8 cellular contexts compared by ENCODE assay signal in genomic region chr1:23169219-23169575, GRCh38. TPM values are rescaled to one million over a fixed set of nuclear protein-coding genes. Genes with fewer than 3 reads are reported as not detected.
A peak's percentile ranks its signal among the peaks of the same experiment; 100 is the strongest.
DNase-seq lines count a peak whose midpoint lies in the region; ATAC-seq, FAIRE-seq and TF ChIP-seq lines count a peak whose summit lies in the region.

No MANE protein-coding gene starts in this region.

- in situ Hi-C loops in transverse colon (cut with MboI; ENCODE audit: low pct_ligation_motif_present in 1 of 4, low pct_unique_long_range_greater_than_20kb in 1 of 4, low sequenced_read_pairs in 3 of 4), result no loop called here

- H3K4me1 Mint-ChIP-seq in activated naive CD4-positive, alpha-beta T cell treated with anti-CD3 and anti-CD28 coated beads, Interleukin-2, amount 10 ng/mL, durations not matched to agents 7 days and 5 days, result peaks cover 34% of the 10 kb centered on the region

- no peak for TF ChIP-seq EP300 in transverse colon (IDR thresholded peaks at IDR 0.05; ENCODE audit: low read depth)

- no peak for FAIRE-seq in bronchial epithelial cell (lab: Jason Lieb, UNC)

- peak overlapping the region; percentile 99 for H3K4me3 Mint-ChIP-seq in activated naive CD4-positive, alpha-beta T cell treated with anti-CD3 and anti-CD28 coated beads, Interleukin-2, amount 10 ng/mL, durations not matched to agents 7 days and 5 days

- no peak for ATAC-seq in GM18520 (IDR thresholded peaks at IDR 0.05; ENCODE audit: unreplicated experiment)

- H3K36me3 ChIP-seq in bronchial epithelial cell (ENCODE audit: control insufficient read depth, insufficient read depth, low read length), result no peaks in the 10 kb centered on the region
- no peaks in the 10 kb centered on the region for H3K36me3 ChIP-seq in transverse colon

- CTCF ChIA-PET in activated naive CD4-positive, alpha-beta T cell treated with anti-CD3 and anti-CD28 coated beads, Interleukin-2, amount 10 ng/mL, durations not matched to agents 7 days and 5 days (lab: Charles Lee), result interaction anchor here (0.9 to 2.4 kb wide), 3 partner anchors 15 to 69 kb away, joined by 3 to 13 read pairs (median 6); no protein-coding TSS in a partner anchor

- DNase-seq in activated naive CD4-positive, alpha-beta T cell treated with anti-CD3 and anti-CD28 coated beads, Interleukin-2, amount 10 ng/mL, durations not matched to agents 7 days and 5 days, result no peak
- DNase-seq in activated naive CD4-positive, alpha-beta T cell treated with anti-CD3 and anti-CD28 coated beads, Interleukin-2, amount 50 U/mL, for 16 hours, result no peak
- DNase-seq in bronchial epithelial cell (ENCODE audit: low read depth) (no peak), transverse colon (no peak), GDM1 (lab: John Stamatoyannopoulos, UW) (no peak)
- no peak for DNase-seq in stimulated activated CD4-positive, alpha-beta T cell treated with anti-CD3 and anti-CD28 coated beads, Interleukin-4, amount 100 ng/mL, for 24 hours

- no peaks in the 10 kb centered on the region for H3K9me3 ChIP-seq in mononuclear cell (ENCODE audit: low read depth, low read length)
- no peaks in the 10 kb centered on the region for H3K9me3 ChIP-seq in transverse colon

- H3K27ac ChIP-seq in transverse colon, result peak overlapping the region; percentile 95 to 100 (median 96)

- intact Hi-C loops in transverse colon (cut with DNase I; ENCODE audit: low total_unique reads), result no loop called here

- H3K27me3 Mint-ChIP-seq in activated naive CD4-positive, alpha-beta T cell treated with anti-CD3 and anti-CD28 coated beads, Interleukin-2, amount 10 ng/mL, durations not matched to agents 7 days and 5 days, result peaks cover 25% of the 10 kb centered on the region

- no peak overlapping the region for H3K27ac Mint-ChIP-seq in activated naive CD4-positive, alpha-beta T cell treated with anti-CD3 and anti-CD28 coated beads, Interleukin-2, amount 10 ng/mL, durations not matched to agents 7 days and 5 days

- no peak for TF ChIP-seq POLR2A in transverse colon (IDR thresholded peaks at IDR 0.05)

- 39 to 62% methylated on average over 11 to 13 of the region's 13 CpGs for WGBS in transverse colon (ENCODE audit: low coverage in 1 of 2), 2 donors

- no peaks in the 10 kb centered on the region for H3K9me3 Mint-ChIP-seq in activated naive CD4-positive, alpha-beta T cell treated with anti-CD3 and anti-CD28 coated beads, Interleukin-2, amount 10 ng/mL, durations not matched to agents 7 days and 5 days

- H3K36me3 Mint-ChIP-seq in activated naive CD4-positive, alpha-beta T cell treated with anti-CD3 and anti-CD28 coated beads, Interleukin-2, amount 10 ng/mL, durations not matched to agents 7 days and 5 days, result no peaks in the 10 kb centered on the region

- TF ChIP-seq CTCF in bronchial epithelial cell (IDR thresholded peaks at IDR 0.05; ENCODE audit: insufficient read depth, low read length, severe bottlenecking), result no peak
- TF ChIP-seq CTCF in transverse colon (IDR thresholded peaks at IDR 0.05), result no peak

- H3K4me3 ChIP-seq in bronchial epithelial cell (ENCODE audit: low read depth, low read length) (peak overlapping the region; percentile 90), mononuclear cell (ENCODE audit: low read length) (peak overlapping the region; percentile 72), transverse colon (peak overlapping the region in 3 of 4 donors; percentile 70 to 99 (median 77))

- H3K27me3 ChIP-seq in bronchial epithelial cell (ENCODE audit: control insufficient read depth, insufficient read depth, low read length) (no peaks in the 10 kb centered on the region), mononuclear cell (ENCODE audit: insufficient read depth, low read length) (no peaks in the 10 kb centered on the region), transverse colon (no peaks in the 10 kb centered on the region)

- H3K4me1 ChIP-seq in mononuclear cell (ENCODE audit: insufficient read depth, low read length) (peaks cover 24% of the 10 kb centered on the region), transverse colon (peaks cover 6 to 50% (median 41%) of the 10 kb centered on the region in 4 donors)

RNA-seq across cellular contexts. Expression of gene LUZP1, which starts 0.5 kb away (rescaled TPM):
- total RNA-seq in bronchial epithelial cell, result 17.6 and 19.6 TPM in 2 replicates
- 20.1 TPM for total RNA-seq in mononuclear cell
- 10 to 100 TPM; 28.3 to 46.4 (median 33.3) TPM for total RNA-seq in transverse colon

RNA-seq across cellular contexts. Expression of gene HTR1D, which starts 48.1 kb away (rescaled TPM):
- total RNA-seq in bronchial epithelial cell (under 0.01 and 0.26 TPM in 2 replicates), mononuclear cell (not detected), transverse colon (under 1 TPM in 2 of 4 donors, not detected in 2; 0.14 to 0.20 TPM)
